Comparison of ENCODE assay signal across 19 cellular contexts in the genomic region with DNA sequence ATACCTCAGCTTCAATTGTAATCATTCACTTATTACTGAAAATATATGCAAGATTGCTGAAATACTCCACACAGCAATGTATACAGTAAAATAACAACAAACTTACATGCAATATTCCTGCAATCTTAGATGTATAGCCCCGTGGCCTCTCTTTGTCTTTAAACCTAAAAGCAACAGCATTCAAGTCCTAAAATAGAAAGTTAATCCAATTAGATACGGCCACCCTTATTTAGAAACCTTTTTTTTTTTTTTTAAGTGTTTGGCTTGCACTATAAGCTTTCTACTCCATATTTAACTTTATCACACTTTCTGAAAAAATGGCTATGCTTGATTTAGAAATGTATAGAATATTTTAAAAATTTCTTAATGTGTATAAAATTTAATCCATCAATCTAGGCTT.
A peak's percentile ranks its signal among the peaks of the same experiment; 100 is the strongest.
DNase-seq lines count a peak whose midpoint lies in the region; ATAC-seq, FAIRE-seq and TF ChIP-seq lines count a peak whose summit lies in the region.
"Had no signal": no experiment of that assay in that cellular context is flagged by ENCODE, and none has a peak within 500 bp of the region (broad histone marks: within the 10 kb centered on the region; RNA-seq: fewer than 3 reads in every experiment).

No MANE protein-coding gene starts in this region.

- intact Hi-C loops in A673 (cut with micrococcal nuclease; ENCODE audit: unreplicated experiment) = no loop called here

- H3K9me3 ChIP-seq in A673 (ENCODE audit: low read depth, low read length, poor library complexity, severe bottlenecking) (no peaks in the 10 kb centered on the region), neural progenitor cell (ENCODE audit: low read depth) (no peaks in the 10 kb centered on the region)
- H3K9me3 ChIP-seq: BLaER1 had no signal

- in situ Hi-C loops in SK-MEL-5 (cut with HindIII; ENCODE audit: low pct_unique_long_range_greater_than_20kb, low sequenced_read_pairs) = no loop called here

- BruUV-seq in A673 (replicated peaks; lab: Mats Ljungman, UMichigan) = no TSS peak

- CTCF ChIA-PET in A673 (lab: Charles Lee) = interaction anchor here (0.6 kb wide), 1 partner anchor 11 kb away, joined by 4 read pairs; no protein-coding TSS in a partner anchor

- TF ChIP-seq CTCF in A673 (conservative IDR thresholded peaks at IDR 0.05; ENCODE audit: low read depth, low read length) = no peak
- no peak for TF ChIP-seq CTCF in neural progenitor cell (IDR thresholded peaks at IDR 0.05)

- no peaks in the 10 kb centered on the region for H4K20me1 ChIP-seq in neural progenitor cell (ENCODE audit: low read depth)
- H4K20me1 ChIP-seq: BLaER1 had no signal

- H3K4me2 ChIP-seq in neural progenitor cell = peak overlapping the region; percentile 19
- H3K4me2 ChIP-seq: BLaER1, GM23338 had no signal

- POLR2A ChIA-PET in A673 (lab: Charles Lee; ENCODE audit: low non-redundant PET) = interaction anchor here (0.7 kb wide), 1 partner anchor 309 kb away, joined by 17 read pairs; no protein-coding TSS in a partner anchor

- no peaks in the 10 kb centered on the region for H3K79me2 ChIP-seq in neural progenitor cell (ENCODE audit: low read depth)

- H3K27me3 Mint-ChIP-seq in neural progenitor cell (ENCODE audit: insufficient read depth, low read depth) = no peaks in the 10 kb centered on the region
- H3K27me3 Mint-ChIP-seq: CD4-positive, alpha-beta memory T cell; IgD-negative memory B cell had no signal

- no peaks in the 10 kb centered on the region for H3K9me3 Mint-ChIP-seq in neural progenitor cell
- H3K9me3 Mint-ChIP-seq: CD14-positive monocyte; CD4-positive, alpha-beta memory T cell; GM23338; H9; IgD-negative memory B cell had no signal

- FAIRE-seq in H54 (lab: Jason Lieb, UNC) = peak; percentile 52
- FAIRE-seq: GM12892, GM18507, HepG2 had no signal

- H3K27me3 ChIP-seq in A673 (replicated peaks; ENCODE audit: insufficient read depth, low read depth, low read length, poor library complexity) (no peaks in the 10 kb centered on the region), neural progenitor cell (no peaks in the 10 kb centered on the region)
- H3K27me3 ChIP-seq: BLaER1 had no signal

- H2AFZ ChIP-seq in neural progenitor cell (replicated peaks) = no peak overlapping the region
- H2AFZ ChIP-seq: GM23338 had no signal

- TF ChIP-seq POLR2A in H54 (IDR thresholded peaks at IDR 0.05; ENCODE audit: low read depth, low read length) = no peak

- no peak for ATAC-seq in GM18867 (IDR thresholded peaks at IDR 0.05; ENCODE audit: unreplicated experiment)
- ATAC-seq: GM23338, HepG2 had no signal

- H3K4me3 ChIP-seq in A673 (ENCODE audit: low read depth, low read length, poor library complexity, severe bottlenecking) (peak overlapping the region; percentile 21), neural progenitor cell (no peak overlapping the region)
- H3K4me3 ChIP-seq: BLaER1, GM23338 had no signal

- H3K27ac ChIP-seq in A673 (ENCODE audit: low read depth, low read length, poor library complexity, severe bottlenecking) = peak overlapping the region; percentile 63
- no peak overlapping the region for H3K27ac ChIP-seq in neural progenitor cell
- H3K27ac ChIP-seq: BLaER1 had no signal

- no peak overlapping the region for H3K9ac ChIP-seq in neural progenitor cell
- H3K9ac ChIP-seq: BLaER1 had no signal

- H3K27ac Mint-ChIP-seq in neural progenitor cell = no peak overlapping the region
- H3K27ac Mint-ChIP-seq: GM23338, H9, IgD-negative memory B cell had no signal

- H3F3A ChIP-seq in neural progenitor cell (ENCODE audit: low read depth) = peaks cover 7% of the 10 kb centered on the region

- H3K36me3 ChIP-seq in A673 (ENCODE audit: insufficient read depth, low read length, poor library complexity, severe bottlenecking) (peaks cover 27% of the 10 kb centered on the region), neural progenitor cell (peaks cover 20% of the 10 kb centered on the region)

- H3K4me3 Mint-ChIP-seq in neural progenitor cell = no peak overlapping the region
- H3K4me3 Mint-ChIP-seq: CD14-positive monocyte; CD4-positive, alpha-beta memory T cell; GM23338; H9; IgD-negative memory B cell had no signal

- peaks cover 14% of the 10 kb centered on the region for H3K36me3 Mint-ChIP-seq in neural progenitor cell

- peaks cover 25% of the 10 kb centered on the region for H3K4me1 Mint-ChIP-seq in neural progenitor cell
- H3K4me1 Mint-ChIP-seq: CD14-positive monocyte; CD4-positive, alpha-beta memory T cell; GM23338; H9 had no signal

- H3K4me1 ChIP-seq in A673 (ENCODE audit: insufficient read depth, low read length, poor library complexity, severe bottlenecking) (peaks cover 24% of the 10 kb centered on the region), neural progenitor cell (peaks cover 8% of the 10 kb centered on the region)
- H3K4me1 ChIP-seq: BLaER1 had no signal

- DNase-seq in A673 (ENCODE audit: low spot score) (peak; percentile 71), H54 (ENCODE audit: insufficient read length, low spot score) (no peak), SK-MEL-5 (ENCODE audit: low read depth, low spot score) (peak; percentile 1), neural progenitor cell (ENCODE audit: low spot score) (peak; percentile 11), NCI-H128 (lab: John Stamatoyannopoulos, UW; ENCODE audit: unreplicated experiment) (no peak), GOT3 (lab: John Stamatoyannopoulos, UW) (no peak)
- DNase-seq: CD4-positive, alpha-beta memory T cell; DMS153; DMS79; GDM1; H9 had no signal

Comparison
In these comparisons a context has a peak if more than half of its experiments do, and no peak if none do; other contexts are left out.
1. DNase-seq: peak in A673 (single experiment), SK-MEL-5 (single experiment) and neural progenitor cell (single experiment); none in H54 (single experiment), NCI-H128 (single experiment) and GOT3 (single experiment).